ENCODE assay signal across 14 cellular contexts in the genomic region with DNA sequence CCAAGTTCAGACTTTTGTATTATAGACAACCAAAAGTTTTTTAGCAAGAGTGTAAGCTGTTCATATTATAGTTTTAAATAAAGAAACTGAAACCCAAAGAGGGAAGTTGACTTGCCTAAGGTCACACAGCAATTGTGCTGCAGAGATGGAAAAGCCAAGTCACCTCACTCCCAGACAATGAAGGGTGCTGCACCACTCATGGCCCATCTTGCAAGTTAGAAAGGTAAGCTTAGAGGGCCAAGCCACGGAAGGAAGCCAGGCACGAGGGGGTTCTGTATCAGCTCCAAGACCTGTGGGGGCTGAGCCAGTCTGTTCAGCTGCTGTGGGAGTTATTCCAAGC. TPM values are rescaled to one million over a fixed set of nuclear protein-coding genes. Genes with fewer than 3 reads are reported as not detected.
DNase-seq lines count a peak whose midpoint lies in the region; ATAC-seq and TF ChIP-seq lines count a peak whose summit lies in the region.
"Had no signal": no experiment of that assay in that cellular context is flagged by ENCODE, and none has a peak within 500 bp of the region (broad histone marks: within the 10 kb centered on the region; RNA-seq: fewer than 3 reads in every experiment).

No MANE protein-coding gene starts in this region.

- H3K27ac ChIP-seq in OCI-LY7 (ENCODE audit: low read depth, low read length, poor library complexity, severe bottlenecking) (peak overlapping the region; percentile 60), SJCRH30 (no peak overlapping the region)
- H3K27ac ChIP-seq: HL-60 had no signal

- H3K27me3 ChIP-seq in SJCRH30: no peaks in the 10 kb centered on the region

- H3K4me3 ChIP-seq in OCI-LY7 (ENCODE audit: low read depth, low read length, poor library complexity, severe bottlenecking) (peak overlapping the region; percentile 23), SJCRH30 (no peak overlapping the region)

- H3K36me3 ChIP-seq in OCI-LY7 (ENCODE audit: insufficient read depth, low read length): no peaks in the 10 kb centered on the region
- H3K36me3 ChIP-seq in SJCRH30: no peaks in the 10 kb centered on the region

- H3K9me3 ChIP-seq in OCI-LY7 (ENCODE audit: low read length) (no peaks in the 10 kb centered on the region), SJCRH30 (replicated peaks) (no peaks in the 10 kb centered on the region)

- no TSS peak for BruUV-seq in OCI-LY7 (replicated peaks; lab: Mats Ljungman, UMichigan)

- TF ChIP-seq CTCF in GM10266 (IDR thresholded peaks at IDR 0.05; ENCODE audit: control insufficient read depth, insufficient read depth, low read depth, missing control alignments) (no peak), OCI-LY7 (conservative IDR thresholded peaks at IDR 0.05; ENCODE audit: low read length) (no peak)

- H3K4me1 ChIP-seq in OCI-LY7 (ENCODE audit: insufficient read depth, low read length, poor library complexity, severe bottlenecking) (peaks cover 28% of the 10 kb centered on the region), SJCRH30 (no peaks in the 10 kb centered on the region)

- peak overlapping the region; percentile 71 for H3K4me2 ChIP-seq in OCI-LY7 (ENCODE audit: low read length)

- CTCF ChIA-PET in OCI-LY7 (lab: Charles Lee; ENCODE audit: unreplicated experiment): interaction anchor here (2.2 kb wide), 1 partner anchor 29 kb away, joined by 8 read pairs; no protein-coding TSS in a partner anchor

- H3K9me2 ChIP-seq in OCI-LY7 (ENCODE audit: insufficient read depth, low read length): no peaks in the 10 kb centered on the region

- intact Hi-C loops in OCI-LY7 (cut with micrococcal nuclease; ENCODE audit: unreplicated experiment): no loop called here

- no peaks in the 10 kb centered on the region for H3K79me2 ChIP-seq in OCI-LY7 (ENCODE audit: insufficient read depth, low read depth, low read length)

- POLR2A ChIA-PET in OCI-LY7 (lab: Charles Lee): interaction anchor here (0.6 to 1.2 kb wide), 5 partner anchors 14 to 34 kb away, joined by 3 to 4 read pairs (median 3); no protein-coding TSS in a partner anchor

- H4K20me1 ChIP-seq in OCI-LY7 (ENCODE audit: insufficient read depth, low read length): no peaks in the 10 kb centered on the region

- peak overlapping the region; percentile 82 for H2AFZ ChIP-seq in OCI-LY7 (ENCODE audit: low read length)

- ATAC-seq in GM19351 (IDR thresholded peaks at IDR 0.05; ENCODE audit: unreplicated experiment): peak; percentile 90
- ATAC-seq in HG02885 (IDR thresholded peaks at IDR 0.05; ENCODE audit: poor library complexity, unreplicated experiment): peak; percentile 87

- peak; percentile 28 for DNase-seq in GM10266 (ENCODE audit: extremely low spot score)
- DNase-seq in OCI-LY7 (ENCODE audit: low spot score): peak; percentile 73
- DNase-seq in KG1 (lab: John Stamatoyannopoulos, UW): no peak
- no peak for DNase-seq in SJCRH30
- DNase-seq in SW480 (ENCODE audit: low spot score): no peak
- no peak for DNase-seq in NCI-H1092 (lab: John Stamatoyannopoulos, UW)
- DNase-seq: C1 segment of cervical spinal cord, hypothalamus had no signal

RNA-seq across cellular contexts. Expression of a gene that starts 0.9 kb away (rescaled TPM):
- not detected in 2 replicates for total RNA-seq in OCI-LY7 (2014; rRNA removed; shearing (Covaris generic))
- total RNA-seq in OCI-LY7 (2022): not detected in 2 replicates
- not detected in 2 replicates for total RNA-seq in SJCRH30 (2014; rRNA removed; shearing (Covaris generic))
- total RNA-seq: pulmonary artery endothelial cell, temporal lobe had no signal

RNA-seq across cellular contexts. Expression of a gene that starts 1.0 kb away (rescaled TPM):
- not detected in 2 replicates for total RNA-seq in OCI-LY7 (2014; rRNA removed; shearing (Covaris generic))
- total RNA-seq in OCI-LY7 (2022): not detected in 2 replicates
- not detected in 2 replicates for total RNA-seq in SJCRH30 (2014; rRNA removed; shearing (Covaris generic))
- total RNA-seq: pulmonary artery endothelial cell, temporal lobe had no signal

RNA-seq across cellular contexts. Expression of a gene that starts 33.6 kb away (rescaled TPM):
- not detected in 2 replicates for total RNA-seq in OCI-LY7 (2014; rRNA removed; shearing (Covaris generic))
- not detected in 2 replicates for total RNA-seq in OCI-LY7 (2022)
- total RNA-seq in SJCRH30 (2014; rRNA removed; shearing (Covaris generic)): not detected in 2 replicates
- total RNA-seq: mesenteric fat pad, pulmonary artery endothelial cell, temporal lobe had no signal

RNA-seq across cellular contexts. Expression of a gene that starts 40.2 kb away (rescaled TPM):
- 43.6 and 51.3 TPM in 2 replicates for total RNA-seq in OCI-LY7 (2014; rRNA removed; shearing (Covaris generic))
- total RNA-seq in OCI-LY7 (2022): 142 and 148 TPM in 2 replicates
- 101 and 105 TPM in 2 replicates for total RNA-seq in SJCRH30 (2014; rRNA removed; shearing (Covaris generic))

Comparison
In these comparisons a context has a peak if more than half of its experiments do, and no peak if none do; other contexts are left out.
1. DNase-seq: peak in GM10266 (single experiment) and OCI-LY7 (single experiment); none in KG1 (single experiment), SJCRH30 (0 of 2), SW480 (single experiment) and NCI-H1092 (single experiment).